ENCODE assay signal across 8 cellular contexts in the genomic region with DNA sequence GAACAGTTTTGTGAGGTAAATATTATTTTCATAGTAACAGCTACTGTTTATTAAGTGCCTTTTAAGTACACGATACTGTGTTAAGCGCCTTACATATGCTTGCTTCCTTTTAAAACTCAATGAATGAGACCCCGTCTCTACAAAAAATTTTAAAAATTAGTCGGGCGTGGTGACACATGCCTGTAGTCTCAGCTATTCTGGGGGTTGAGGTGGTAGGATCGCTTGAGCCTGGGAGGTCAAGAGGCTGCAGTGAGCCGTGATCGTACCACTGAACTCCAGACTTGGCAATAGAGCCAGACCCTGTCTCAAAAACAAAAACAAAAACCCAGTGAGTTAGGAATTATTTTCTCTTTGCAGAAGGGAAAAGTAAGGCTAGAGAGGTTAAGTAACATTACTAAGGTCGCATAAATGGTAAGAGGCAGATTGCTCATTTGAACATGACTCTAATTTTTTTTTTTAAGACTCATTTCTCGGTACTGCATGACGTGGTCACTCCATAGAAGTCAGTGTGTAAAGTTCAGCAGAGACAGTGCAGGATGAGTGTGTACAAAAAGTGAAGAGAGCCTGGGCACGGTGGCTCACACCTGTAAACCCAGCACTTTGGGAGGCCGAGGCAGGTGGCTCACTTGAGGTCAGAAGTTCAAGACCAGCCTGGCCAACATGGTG. TPM values are rescaled to one million over a fixed set of nuclear protein-coding genes. Genes with fewer than 3 reads are reported as not detected.
A peak's percentile ranks its signal among the peaks of the same experiment; 100 is the strongest.
DNase-seq lines count a peak whose midpoint lies in the region; ATAC-seq, FAIRE-seq and TF ChIP-seq lines count a peak whose summit lies in the region.

No MANE protein-coding gene starts in this region.

- no peak for FAIRE-seq in GM12878 (lab: Jason Lieb, UNC)

- RAD21 ChIA-PET in GM12878 (lab: Charles Lee; ENCODE audit: unreplicated experiment) = no interaction called here

- no peak for DNase-seq in GM12878 (ENCODE audit: low read depth, low spot score)
- no peak for DNase-seq in AG08396 (ENCODE audit: low spot score)
- no peak for DNase-seq in adrenal gland
- no peak for DNase-seq in dermis blood vessel endothelial cell
- DNase-seq in OCI-M1 (lab: John Stamatoyannopoulos, UW) = no peak

- WGBS in HUES64 = 90% methylated on average over 13 of the region's 13 CpGs
- WGBS in GM12878 (ENCODE audit: insufficient coverage, insufficient replicate concordance, low lambda C conversion rate, missing lambda C conversion rate) = 94% methylated on average over 13 of the region's 13 CpGs
- WGBS in adrenal gland, 4 donors = 83 to 85% (median 84%) methylated on average over 13 of the region's 13 CpGs

- POLR2A ChIA-PET in GM12878 (lab: Charles Lee) = interaction anchor here (0.7 kb wide), 1 partner anchor 9 kb away, joined by 3 read pairs; no protein-coding TSS in a partner anchor

- CTCF ChIA-PET in GM12878 (lab: Yijun Ruan, JAX) = interaction anchor here (0.6 to 1.3 kb wide), 4 partner anchors 9 to 961 kb away, joined by 3 to 7 read pairs (median 4); partner anchors contain the start of gene DLX2

- peak overlapping the region; percentile 99 for H2AFZ ChIP-seq in GM12878 (ENCODE audit: control insufficient read depth, low read depth, low read length)

- intact Hi-C loops in GM12878 (cut with micrococcal nuclease; ENCODE audit: unreplicated experiment) = no loop called here
- intact Hi-C loops in adrenal gland (cut with DNase I) = loop anchor here in 1 of 2 donors (5.0 kb wide), 1 partner anchor 101 kb away; the partner anchor contains the start of gene DLX2

- H3K9ac ChIP-seq in HUES64 (ENCODE audit: low read depth, low read length) (peak overlapping the region; percentile 96), GM12878 (ENCODE audit: control insufficient read depth, insufficient read depth, low read length) (peak overlapping the region; percentile 90)

- H3K27me3 ChIP-seq in HUES64 (ENCODE audit: insufficient read depth, low read length) (peaks cover 20% of the 10 kb centered on the region), GM12878 (replicated peaks in 1 of 2; ENCODE audit: control insufficient read depth in 2 of 2, insufficient read depth in 2 of 2, low read length in 1 of 2) (no peaks in the 10 kb centered on the region), muscle layer of duodenum (ENCODE audit: low read depth, low read length) (no peaks in the 10 kb centered on the region), adrenal gland (no peaks in the 10 kb centered on the region)

- TF ChIP-seq EP300 in GM12878 (IDR thresholded peaks at IDR 0.05; ENCODE audit: borderline replicate concordance in 1 of 2, control insufficient read depth in 1 of 2, low read depth in 2 of 2, low read length in 2 of 2) = no peak

- TF ChIP-seq CTCF in C4-2B (conservative IDR thresholded peaks at IDR 0.05) (no peak), GM12878 (IDR thresholded peaks at IDR 0.05 in 2 of 3, conservative IDR thresholded peaks at IDR 0.05 in 1 of 3; ENCODE audit: control insufficient read depth in 2 of 3, extremely low read depth in 1 of 3, insufficient read depth in 1 of 3, low read depth in 3 of 3, low read length in 3 of 3) (no peak), adrenal gland (IDR thresholded peaks at IDR 0.05) (no peak)

- H3K79me2 ChIP-seq in GM12878 (ENCODE audit: control insufficient read depth, insufficient read depth, low read length) = no peaks in the 10 kb centered on the region

- H3K36me3 ChIP-seq in HUES64 (ENCODE audit: insufficient read depth, low read length) = no peaks in the 10 kb centered on the region
- no peaks in the 10 kb centered on the region for H3K36me3 ChIP-seq in GM12878 (ENCODE audit: control insufficient read depth in 2 of 2, insufficient read depth in 2 of 2, low read length in 1 of 2)
- no peaks in the 10 kb centered on the region for H3K36me3 ChIP-seq in muscle layer of duodenum (ENCODE audit: control insufficient read depth in 1 of 2, insufficient read depth in 2 of 2, low read length in 2 of 2)
- no peaks in the 10 kb centered on the region for H3K36me3 ChIP-seq in adrenal gland (replicated peaks in 1 of 2)

- H3K9me3 ChIP-seq in HUES64 (ENCODE audit: insufficient read depth, low read depth, low read length) (no peaks in the 10 kb centered on the region), GM12878 (replicated peaks; ENCODE audit: control insufficient read depth, insufficient read depth, low read length) (no peaks in the 10 kb centered on the region), muscle layer of duodenum (ENCODE audit: control insufficient read depth in 1 of 2, low read length in 2 of 2) (no peaks in the 10 kb centered on the region), adrenal gland (replicated peaks in 1 of 3) (no peaks in the 10 kb centered on the region)

- peak overlapping the region; percentile 89 for H3K27ac ChIP-seq in C4-2B
- no peak overlapping the region; the same call in 1 of the 2 replicates for H3K27ac ChIP-seq in HUES64 (ENCODE audit: low read depth, low read length)
- H3K27ac ChIP-seq in GM12878 (ENCODE audit: control insufficient read depth, insufficient read depth) = peak overlapping the region; percentile 78; the same call in 1 of the 2 replicates
- H3K27ac ChIP-seq in muscle layer of duodenum (ENCODE audit: low read length) = no peak overlapping the region
- no peak overlapping the region for H3K27ac ChIP-seq in adrenal gland

- H3K4me2 ChIP-seq in GM12878 (ENCODE audit: control insufficient read depth, insufficient read depth) = peak overlapping the region; percentile 73

- ATAC-seq in GM12878 = no peak

- H3K4me1 ChIP-seq in HUES64 (ENCODE audit: insufficient read depth, low read length) (peaks cover 4% of the 10 kb centered on the region; the same call in 1 of the 2 replicates), GM12878 (ENCODE audit: control insufficient read depth, insufficient read depth, low read length) (peaks cover 6% of the 10 kb centered on the region), muscle layer of duodenum (ENCODE audit: control insufficient read depth in 1 of 2, insufficient read depth in 2 of 2, low read length in 2 of 2) (peaks cover 5 to 15% of the 10 kb centered on the region in 2 donors), adrenal gland (replicated peaks in 1 of 2) (peaks cover 0 to 16% of the 10 kb centered on the region in 2 donors)

- no peak for TF ChIP-seq POLR2A in GM12878 (IDR thresholded peaks at IDR 0.05; ENCODE audit: low read depth, low read length)
- TF ChIP-seq POLR2A in adrenal gland (IDR thresholded peaks at IDR 0.05) = no peak

- BruUV-seq in GM12878 (replicated peaks; lab: Mats Ljungman, UMichigan) = no TSS peak

- peak overlapping the region; percentile 80 for H3K4me3 ChIP-seq in HUES64 (ENCODE audit: low read length)
- H3K4me3 ChIP-seq in GM12878 = peak overlapping the region; percentile 90
- H3K4me3 ChIP-seq in muscle layer of duodenum (ENCODE audit: low read depth in 1 of 2, low read length in 2 of 2) = peak overlapping the region; percentile 75 to 98
- peak overlapping the region in 1 of 4 donors; percentile 87 for H3K4me3 ChIP-seq in adrenal gland

- SMC1A ChIA-PET in GM12878 (lab: Charles Lee; ENCODE audit: uncharacterized antibody, unreplicated experiment) = interaction anchor here (0.9 kb wide), 2 partner anchors 13 to 102 kb away, joined by 3 read pairs; partner anchors contain the start of gene DLX2

- in situ Hi-C loops in GM12878 (cut with MboI) = no loop called here

- no peaks in the 10 kb centered on the region for H4K20me1 ChIP-seq in GM12878 (ENCODE audit: control insufficient read depth, insufficient read depth)

- no peak for TF ChIP-seq RAD21 in GM12878 (IDR thresholded peaks at IDR 0.05; ENCODE audit: insufficient read depth, low read depth, low read length)

TF ChIP-seq in GM12878, 131 proteins besides CTCF, POLR2A, EP300 and RAD21 (continues in another document):
- TF ChIP-seq RELB (IDR thresholded peaks at IDR 0.05; ENCODE audit: low read depth) (no peak), MXI1 (IDR thresholded peaks at IDR 0.05; ENCODE audit: low read depth, low read length) (peak; percentile 11; the same call in 1 of the 2 replicates)

RNA-seq across cellular contexts. Expression of gene METAP1D, which starts 1.1 kb away (rescaled TPM):
- polyA plus RNA-seq in HUES64 (2013, experiment 1 of 2) = 7.1 TPM
- 5.7 TPM for polyA plus RNA-seq in HUES64 (2013, experiment 2 of 2)
- total RNA-seq in GM12878 (2013; cell fraction: nucleolus; rRNA removed) = 53.7 and 54.1 TPM in 2 replicates
- total RNA-seq in GM12878 (2014; rRNA removed) = 5.6 and 7.2 TPM in 2 replicates
- total RNA-seq in GM12878 (2014; rRNA removed; fragmentation: Illumina TruSeq; extraction: Trizol) = 7.9 and 10.5 TPM in 2 replicates
- 4.5 and 6.3 TPM in 2 replicates for total RNA-seq in GM12878 (2021)
- polyA plus RNA-seq in GM12878 (2011; ENCODE audit: low read depth) = 2.0 TPM
- 11.8 and 16.8 TPM in 2 replicates for polyA plus RNA-seq in GM12878 (2011; rRNA removed)
- polyA plus RNA-seq in GM12878 (2011; cell fraction: cytosol; rRNA removed) = 4.5 and 5.0 TPM in 2 replicates
- 16.1 and 18.1 TPM in 2 replicates for polyA plus RNA-seq in GM12878 (2011; cell fraction: nucleus; rRNA removed)
- polyA plus RNA-seq in GM12878 (2012) = 3.8 and 3.9 TPM in 2 replicates
- polyA plus RNA-seq in GM12878 (2014; fragmentation: Illumina TruSeq; extraction: Trizol) = 9.3 and 12.5 TPM in 2 replicates
- 1 to 10 TPM; 4.6 to 5.9 TPM for polyA plus RNA-seq in GM12878 (2014; fragmentation: Nextera tagmentation; extraction: Ambion mirVana)
- 7.7 TPM in 2 replicates for polyA plus RNA-seq in GM12878 (2014; rRNA removed)
- polyA plus RNA-seq in GM12878 (2016; fragmentation: Nextera tagmentation; extraction: Ambion mirVana) = 10 to 100 TPM; 10.9 to 12.1 TPM
- 8.4 and 12.7 TPM in 2 replicates for polyA minus RNA-seq in GM12878 (2011; rRNA and poly(A)+ RNA removed)
- polyA minus RNA-seq in GM12878 (2011; cell fraction: cytosol; rRNA and poly(A)+ RNA removed) = 2.7 and 5.3 TPM in 2 replicates
- 12.6 and 18.1 TPM in 2 replicates for polyA minus RNA-seq in GM12878 (2011; cell fraction: nucleus; rRNA and poly(A)+ RNA removed)
- total RNA-seq in adrenal gland = 10 to 100 TPM in 1 of 8 donors, 1 to 10 TPM in 7; 1.7 to 21.8 (median 7.1) TPM
- 10 to 100 TPM in 1 of 3 donors, 1 to 10 TPM in 2; 6.2 to 10.3 (median 9.3) TPM for polyA plus RNA-seq in adrenal gland
- 3.3 and 5.3 TPM in 2 replicates for total RNA-seq in dermis blood vessel endothelial cell

Comparison
In these comparisons a context has a peak if more than half of its experiments do, and no peak if none do; other contexts are left out.
1. H3K27ac ChIP-seq: peak in C4-2B (single experiment) and GM12878 (single experiment); none in HUES64 (single experiment), muscle layer of duodenum (single experiment) and adrenal gland (0 of 5).